Comparison of ENCODE assay signal across 18 cellular contexts in genomic region chr5:57600321-57600720, GRCh38.
DNase-seq lines count a peak whose midpoint lies in the region; ATAC-seq and TF ChIP-seq lines count a peak whose summit lies in the region.
"Had no signal": no experiment of that assay in that cellular context is flagged by ENCODE, and none has a peak within 500 bp of the region (broad histone marks: within the 10 kb centered on the region; RNA-seq: fewer than 3 reads in every experiment).

No MANE protein-coding gene starts in this region.

- ATAC-seq in IMR-90 (ENCODE audit: low read depth) = no peak

- no peaks in the 10 kb centered on the region for H3K4me1 ChIP-seq in IMR-90 (ENCODE audit: control insufficient read depth, insufficient read depth, low read length)
- peaks cover 20% of the 10 kb centered on the region for H3K4me1 ChIP-seq in OCI-LY3 (ENCODE audit: low read length)
- no peaks in the 10 kb centered on the region for H3K4me1 ChIP-seq in colonic mucosa
- H3K4me1 ChIP-seq in esophagus muscularis mucosa = no peaks in the 10 kb centered on the region

- H4K20me1 ChIP-seq in IMR-90 (ENCODE audit: insufficient read depth, low read length) = no peaks in the 10 kb centered on the region
- no peaks in the 10 kb centered on the region for H4K20me1 ChIP-seq in OCI-LY3 (ENCODE audit: insufficient read depth, low read length)

- H2BK5ac ChIP-seq in IMR-90 (ENCODE audit: low read depth, low read length, poor library complexity, severe bottlenecking) = no peak overlapping the region

- peak; percentile 49 for DNase-seq in IMR-90
- DNase-seq in dermis blood vessel endothelial cell = peak; percentile 40
- DNase-seq in renal cortical epithelial cell (ENCODE audit: low read depth) = peak; percentile 8
- DNase-seq in SIG-M5 (lab: John Stamatoyannopoulos, UW) = no peak
- DNase-seq in colonic mucosa = no peak
- no peak for DNase-seq in esophagus muscularis mucosa (ENCODE audit: extremely low spot score)
- DNase-seq: ACHN; Calu3; CD4-positive, alpha-beta T cell; DMS79; GDM1; GOT3; KG1; NCI-H187 treated with DMSO at 0.1 percent for 48 hours; NCI-H2171 treated with DMSO at 0.1 percent for 48 hours; NCI-H510A had no signal

- no peak for TF ChIP-seq RAD21 in IMR-90 (IDR thresholded peaks at IDR 0.05; ENCODE audit: low read length)

- H3K9me3 ChIP-seq in IMR-90 (ENCODE audit: control insufficient read depth, insufficient read depth, low read length) = no peaks in the 10 kb centered on the region
- no peaks in the 10 kb centered on the region for H3K9me3 ChIP-seq in OCI-LY3 (ENCODE audit: insufficient read depth, low read length)
- no peaks in the 10 kb centered on the region for H3K9me3 ChIP-seq in colonic mucosa
- H3K9me3 ChIP-seq in esophagus muscularis mucosa = no peaks in the 10 kb centered on the region

- H3K4ac ChIP-seq in IMR-90 (ENCODE audit: low read depth, low read length) = no peak overlapping the region

- H4K5ac ChIP-seq in IMR-90 (ENCODE audit: low read depth, low read length) = no peak overlapping the region

- no peak overlapping the region for H4K91ac ChIP-seq in IMR-90 (ENCODE audit: insufficient read depth, low read depth, low read length)

- in situ Hi-C loops in IMR-90 (cut with MboI; ENCODE audit: low sequenced_read_pairs) = no loop called here

- H3K9ac ChIP-seq in IMR-90 (ENCODE audit: low read depth, low read length) = no peak overlapping the region
- no peak overlapping the region for H3K9ac ChIP-seq in OCI-LY3 (ENCODE audit: low read length)
- H3K9ac ChIP-seq in colonic mucosa (ENCODE audit: low read depth in 2 of 2, low read length in 2 of 2) = no peak overlapping the region

- H3K4me3 ChIP-seq in IMR-90 (ENCODE audit: insufficient read depth, low read depth, low read length) (no peak overlapping the region), OCI-LY3 (ENCODE audit: low read length) (no peak overlapping the region), colonic mucosa (no peak overlapping the region), esophagus muscularis mucosa (no peak overlapping the region)

- TF ChIP-seq EP300 in esophagus muscularis mucosa (IDR thresholded peaks at IDR 0.05) = no peak

- H2AFZ ChIP-seq in IMR-90 (replicated peaks; ENCODE audit: low read length, poor library complexity) (no peak overlapping the region), OCI-LY3 (ENCODE audit: low read depth, low read length) (no peak overlapping the region)

- no peak overlapping the region for H2BK20ac ChIP-seq in IMR-90 (ENCODE audit: low read depth, low read length)

- no peaks in the 10 kb centered on the region for H3K79me1 ChIP-seq in IMR-90 (ENCODE audit: low read depth in 1 of 2, low read length in 2 of 2)

- H3K27me3 ChIP-seq in IMR-90 (ENCODE audit: control insufficient read depth, insufficient read depth, low read length) = no peaks in the 10 kb centered on the region
- H3K27me3 ChIP-seq in OCI-LY3 (ENCODE audit: low read depth, low read length) = no peaks in the 10 kb centered on the region
- no peaks in the 10 kb centered on the region for H3K27me3 ChIP-seq in colonic mucosa
- no peaks in the 10 kb centered on the region for H3K27me3 ChIP-seq in esophagus muscularis mucosa

- H3K14ac ChIP-seq in IMR-90 (replicated peaks; ENCODE audit: low read depth, low read length) = no peak overlapping the region

- no peak for TF ChIP-seq CTCF in IMR-90 (conservative IDR thresholded peaks at IDR 0.05; ENCODE audit: low read depth, low read length)
- TF ChIP-seq CTCF in OCI-LY3 (IDR thresholded peaks at IDR 0.05; ENCODE audit: low read depth, low read length) = no peak
- no peak for TF ChIP-seq CTCF in colonic mucosa (IDR thresholded peaks at IDR 0.05)
- no peak for TF ChIP-seq CTCF in esophagus muscularis mucosa (IDR thresholded peaks at IDR 0.05)

- CTCF ChIA-PET in IMR-90 (lab: Yijun Ruan, JAX) = interaction anchor here (1.0 kb wide), 1 partner anchor 17 kb away, joined by 6 read pairs; no protein-coding TSS in a partner anchor

- no peak overlapping the region for H2BK120ac ChIP-seq in IMR-90 (ENCODE audit: low read depth, low read length)

- dilution Hi-C loops in IMR-90 (cut with HindIII; ENCODE audit: low sequenced_read_pairs, unreplicated experiment) = no loop called here

- H3K4me2 ChIP-seq in IMR-90 (ENCODE audit: low read depth, low read length) = no peak overlapping the region
- H3K4me2 ChIP-seq in OCI-LY3 (ENCODE audit: low read length) = peak overlapping the region; percentile 22; the same call in 1 of the 2 replicates

- H3K23ac ChIP-seq in IMR-90 (ENCODE audit: low read depth, low read length) = no peak overlapping the region

- no peak overlapping the region for H2AK9ac ChIP-seq in IMR-90 (replicated peaks; ENCODE audit: low read depth, low read length, poor library complexity)

- H3K18ac ChIP-seq in IMR-90 (ENCODE audit: low read depth, low read length) = no peak overlapping the region

- no peak overlapping the region for H3K27ac ChIP-seq in IMR-90 (ENCODE audit: insufficient read depth, low read length)
- H3K27ac ChIP-seq in OCI-LY3 (ENCODE audit: low read length) = no peak overlapping the region
- H3K27ac ChIP-seq in colonic mucosa = no peak overlapping the region
- H3K27ac ChIP-seq in esophagus muscularis mucosa (replicated peaks in 1 of 4) = no peak overlapping the region
- H3K27ac ChIP-seq: RWPE1 had no signal

- H4K8ac ChIP-seq in IMR-90 (ENCODE audit: low read depth in 2 of 2, low read length in 2 of 2) = no peak overlapping the region

- no peaks in the 10 kb centered on the region for H3K36me3 ChIP-seq in IMR-90 (ENCODE audit: control insufficient read depth, insufficient read depth, low read length)
- H3K36me3 ChIP-seq in OCI-LY3 (replicated peaks; ENCODE audit: low read depth, low read length) = no peaks in the 10 kb centered on the region
- no peaks in the 10 kb centered on the region for H3K36me3 ChIP-seq in colonic mucosa
- no peaks in the 10 kb centered on the region for H3K36me3 ChIP-seq in esophagus muscularis mucosa

- H3K9me1 ChIP-seq in IMR-90 (ENCODE audit: insufficient read depth, low read length) = no peaks in the 10 kb centered on the region

- H2AK5ac ChIP-seq in IMR-90 (ENCODE audit: low read depth, low read length) = no peak overlapping the region

- WGBS in IMR-90 (ENCODE audit: extremely low coverage in 2 of 2, insufficient read length in 1 of 2), 2 experiments = no CpG with 5 or more reads among the region's 1 CpG
- WGBS in esophagus muscularis mucosa = 63% methylated on average over 1 of the region's 1 CpG

- H3K56ac ChIP-seq in IMR-90 (ENCODE audit: extremely low read depth, insufficient read depth, low read length) = no peak overlapping the region

- POLR2A ChIA-PET in IMR-90 (lab: Charles Lee; ENCODE audit: unreplicated experiment) = no interaction called here

- no TSS peak for BruUV-seq in IMR-90 (replicated peaks; lab: Mats Ljungman, UMichigan)

- intact Hi-C loops in IMR-90 (cut with micrococcal nuclease) = no loop called here
- intact Hi-C loops in colonic mucosa (cut with DNase I) = no loop called here
- intact Hi-C loops in esophagus muscularis mucosa (cut with DNase I) = no loop called here

- TF ChIP-seq POLR2A in IMR-90 (IDR thresholded peaks at IDR 0.05; ENCODE audit: low read depth, low read length) (no peak), esophagus muscularis mucosa (IDR thresholded peaks at IDR 0.05; ENCODE audit: low read depth) (no peak)

- H3K79me2 ChIP-seq in OCI-LY3 (ENCODE audit: low read length) = no peaks in the 10 kb centered on the region

- H2BK15ac ChIP-seq in IMR-90 (ENCODE audit: low read depth, low read length) = no peak overlapping the region

TF ChIP-seq in IMR-90, 13 proteins besides CTCF, POLR2A, EP300 and RAD21:
- no peak for TF ChIP-seq ELK1 (IDR thresholded peaks at IDR 0.05; ENCODE audit: borderline replicate concordance, low read depth, low read length)
- no peak for TF ChIP-seq USF2 (IDR thresholded peaks at IDR 0.05; ENCODE audit: low read depth, low read length)
- no peak for TF ChIP-seq SMC3 (IDR thresholded peaks at IDR 0.05; ENCODE audit: low read depth, low read length)
- no peak for TF ChIP-seq MAZ (IDR thresholded peaks at IDR 0.05; ENCODE audit: borderline replicate concordance, low read depth, low read length)
- no peak for TF ChIP-seq FOS (IDR thresholded peaks at IDR 0.05; ENCODE audit: low read depth, low read length)
- TF ChIP-seq CHD1 (IDR thresholded peaks at IDR 0.05; ENCODE audit: low read depth, low read length) = no peak
- no peak for TF ChIP-seq MAFK (IDR thresholded peaks at IDR 0.05; ENCODE audit: low read depth, low read length)

Comparison
In these comparisons a context has a peak if more than half of its experiments do, and no peak if none do; other contexts are left out.
1. DNase-seq: peak in IMR-90 (single experiment), dermis blood vessel endothelial cell (single experiment) and renal cortical epithelial cell (single experiment); none in SIG-M5 (single experiment), colonic mucosa (single experiment) and esophagus muscularis mucosa (single experiment).